In genomic region chr11:17927643-17928343, GRCh38 we compare ENCODE assay signal across 16 cellular contexts.
DNase-seq lines count a peak whose midpoint lies in the region; ATAC-seq and TF ChIP-seq lines count a peak whose summit lies in the region.
"Had no signal": no experiment of that assay in that cellular context is flagged by ENCODE, and none has a peak within 500 bp of the region (broad histone marks: within the 10 kb centered on the region; RNA-seq: fewer than 3 reads in every experiment).

No MANE protein-coding gene starts in this region.

- no peak for TF ChIP-seq EP300 in SK-N-SH (IDR thresholded peaks at IDR 0.05; ENCODE audit: borderline replicate concordance in 1 of 2, low read depth in 1 of 2, low read length in 1 of 2)

- in situ Hi-C loops in ACHN (cut with HindIII; ENCODE audit: low pct_ligation_motif_present, low pct_unique_long_range_greater_than_20kb, low sequenced_read_pairs): no loop called here

- H4K20me1 ChIP-seq in SK-N-SH (ENCODE audit: insufficient read depth): no peaks in the 10 kb centered on the region

- H3K4me3 ChIP-seq in SK-N-SH (ENCODE audit: low read depth in 2 of 2, low read length in 1 of 2) (no peak overlapping the region), foreskin fibroblast (ENCODE audit: low read depth in 1 of 2, low read length in 2 of 2) (no peak overlapping the region), vagina (no peak overlapping the region)
- H3K4me3 ChIP-seq: PC-9, uterus had no signal

- peak; percentile 86 for ATAC-seq in SK-N-SH treated with all-trans-retinoic acid at 6 μM for 48 hours
- ATAC-seq in WTC11: no peak
- ATAC-seq: stimulated activated naive CD8-positive, alpha-beta T cell treated with anti-CD3 and anti-CD28 coated beads, Interleukin-15, Interleukin-2, amounts not matched to agents 100 U/mL and 50 U/mL, for 24 hours had no signal

- intact Hi-C loops in vagina (cut with DNase I): no loop called here

- H3K9me2 ChIP-seq in SK-N-SH: no peaks in the 10 kb centered on the region

- H3K4me2 ChIP-seq in SK-N-SH: no peak overlapping the region
- H3K4me2 ChIP-seq: KMS-11, PC-9 had no signal

- 38% methylated on average over 4 of the region's 4 CpGs for WGBS in SK-N-SH (ENCODE audit: low lambda C conversion rate)

- no peak for TF ChIP-seq POLR2A in vagina (IDR thresholded peaks at IDR 0.05)

- H3K36me3 Mint-ChIP-seq in WTC11: peaks cover 6% of the 10 kb centered on the region

- no peak for DNase-seq in SK-N-SH
- no peak for DNase-seq in WTC11 (ENCODE audit: low spot score)
- DNase-seq in foreskin fibroblast: peak; percentile 93 to 96
- no peak for DNase-seq in vagina (ENCODE audit: extremely low spot score in 2 of 2)
- DNase-seq in Ammon's horn (ENCODE audit: low spot score): no peak
- DNase-seq in NCI-H2029 treated with DMSO at 0.1 percent for 48 hours (lab: John Stamatoyannopoulos, UW): no peak
- no peak for DNase-seq in ACHN
- DNase-seq: activated CD8-positive, alpha-beta memory T cell treated with anti-CD3 and anti-CD28 coated beads for 24 hours; AML-193; NCI-H526; PC-9; stimulated activated naive CD8-positive, alpha-beta T cell treated with anti-CD3 and anti-CD28 coated beads, Interleukin-15, Interleukin-2, amounts not matched to agents 100 U/mL and 50 U/mL, for 24 hours had no signal

- POLR2A ChIA-PET in SK-N-SH (lab: Yijun Ruan, JAX): no interaction called here
- POLR2A ChIA-PET in WTC11 (lab: Charles Lee): no interaction called here

- H3K4me1 ChIP-seq in SK-N-SH (ENCODE audit: control insufficient read depth in 1 of 2, insufficient read depth in 2 of 2, low read depth in 1 of 2, low read length in 1 of 2): peaks cover 0 to 8% of the 10 kb centered on the region in 2 experiments; a peak in 3 of 4 replicates
- H3K4me1 ChIP-seq in vagina: peaks cover 23% of the 10 kb centered on the region
- H3K4me1 ChIP-seq: uterus had no signal

- TF ChIP-seq CTCF in SK-N-SH (IDR thresholded peaks at IDR 0.05) (no peak), WTC11 (IDR thresholded peaks at IDR 0.05) (no peak), foreskin fibroblast (IDR thresholded peaks at IDR 0.05; ENCODE audit: low read depth, low read length) (no peak), vagina (IDR thresholded peaks at IDR 0.05) (no peak)

- no peak overlapping the region for H3K4me3 Mint-ChIP-seq in WTC11

- H3K9me3 ChIP-seq in SK-N-SH: no peaks in the 10 kb centered on the region
- no peaks in the 10 kb centered on the region for H3K9me3 ChIP-seq in vagina
- H3K9me3 ChIP-seq: uterus had no signal

- no peaks in the 10 kb centered on the region for H3K36me3 ChIP-seq in SK-N-SH (replicated peaks in 1 of 2; ENCODE audit: control insufficient read depth in 1 of 2, insufficient read depth in 2 of 2, low read length in 1 of 2)
- H3K36me3 ChIP-seq in vagina: no peaks in the 10 kb centered on the region
- H3K36me3 ChIP-seq: uterus had no signal

- no peak overlapping the region for H2AFZ ChIP-seq in SK-N-SH (ENCODE audit: low read depth)
- H2AFZ ChIP-seq: PC-9 had no signal

- H3K27me3 Mint-ChIP-seq in WTC11 (ENCODE audit: low read depth): no peaks in the 10 kb centered on the region

- H3K27me3 ChIP-seq in SK-N-SH (ENCODE audit: insufficient read depth) (no peaks in the 10 kb centered on the region), vagina (no peaks in the 10 kb centered on the region)
- H3K27me3 ChIP-seq: uterus had no signal

- H3K27ac Mint-ChIP-seq in WTC11: peak overlapping the region; percentile 30; the same call in 1 of the 2 replicates
- H3K27ac Mint-ChIP-seq: activated T-helper 2 cell treated with anti-CD3 and anti-CD28 coated beads, Interferon-gamma antibody, Interleukin-2, Interleukin-4, amounts not matched to agents 10 μg/mL and 5 μg/mL and 100 μg/mL, durations not matched to agents 14 hours and 24 hours and 36 hours had no signal

- no peak for TF ChIP-seq RAD21 in SK-N-SH (IDR thresholded peaks at IDR 0.05; ENCODE audit: low read length)

- no peak overlapping the region for H3K9ac ChIP-seq in SK-N-SH
- H3K9ac ChIP-seq: KMS-11 had no signal

- peaks cover 5% of the 10 kb centered on the region for H3K9me3 Mint-ChIP-seq in WTC11
- H3K9me3 Mint-ChIP-seq: activated T-helper 2 cell treated with anti-CD3 and anti-CD28 coated beads, Interferon-gamma antibody, Interleukin-2, Interleukin-4, amounts not matched to agents 10 μg/mL and 5 μg/mL and 100 μg/mL, durations not matched to agents 14 hours and 24 hours and 36 hours had no signal

- CTCF ChIA-PET in SK-N-SH (lab: Yijun Ruan, JAX): interaction anchor here (0.8 to 1.3 kb wide), 2 partner anchors 21 to 197 kb away, joined by 4 to 5 read pairs; no protein-coding TSS in a partner anchor
- CTCF ChIA-PET in WTC11 (lab: Charles Lee): interaction anchor here (1.0 to 6.3 kb wide), 6 partner anchors 20 to 193 kb away, joined by 3 to 43 read pairs (median 6); partner anchors contain the start of gene KCNC1

- no peaks in the 10 kb centered on the region for H3F3A ChIP-seq in SK-N-SH (replicated peaks; ENCODE audit: insufficient read depth)

- H3K79me2 ChIP-seq in SK-N-SH (ENCODE audit: insufficient read depth): no peaks in the 10 kb centered on the region

- peaks cover 28% of the 10 kb centered on the region for H3K4me1 Mint-ChIP-seq in WTC11

- H3K27ac ChIP-seq in SK-N-SH (ENCODE audit: low read depth in 2 of 2, low read length in 1 of 2) (peak overlapping the region in 1 of 2 experiments; percentile 48; a peak in 2 of 4 replicates), vagina (peak overlapping the region; percentile 78)
- H3K27ac ChIP-seq: KMS-11, PC-9, uterus had no signal

TF ChIP-seq in SK-N-SH treated with all-trans-retinoic acid at 6 μM for 48 hours, 23 proteins besides CTCF, POLR2A, EP300 and RAD21 (continues in another document):
- TF ChIP-seq TCF4 (CRISPR knock-in tag; IDR thresholded peaks at IDR 0.05; ENCODE audit: borderline replicate concordance) (no peak), ARNTL (CRISPR knock-in tag; IDR thresholded peaks at IDR 0.05; ENCODE audit: borderline replicate concordance, low read depth) (no peak), CSRNP3 (CRISPR knock-in tag; IDR thresholded peaks at IDR 0.05) (no peak), SNAI2 (CRISPR knock-in tag; IDR thresholded peaks at IDR 0.05) (no peak)

TF ChIP-seq in SK-N-SH, 30 proteins besides CTCF, POLR2A, EP300 and RAD21:
- TF ChIP-seq RFX5 (IDR thresholded peaks at IDR 0.05; ENCODE audit: low read length) (no peak), JUND (IDR thresholded peaks at IDR 0.05) (no peak), MAX (IDR thresholded peaks at IDR 0.05; ENCODE audit: low read depth) (no peak), USF2 (IDR thresholded peaks at IDR 0.05; ENCODE audit: borderline replicate concordance, low read depth, low read length) (no peak), FOXM1 (IDR thresholded peaks at IDR 0.05; ENCODE audit: low read depth) (no peak), FOSL2 (IDR thresholded peaks at IDR 0.05; ENCODE audit: borderline replicate concordance, low read depth) (no peak), CHD2 (IDR thresholded peaks at IDR 0.05; ENCODE audit: low read length, partially characterized antibody) (no peak)

TF ChIP-seq in WTC11, 78 proteins besides CTCF, POLR2A, EP300 and RAD21 (continues in another document):
- TF ChIP-seq, protein P1, sequence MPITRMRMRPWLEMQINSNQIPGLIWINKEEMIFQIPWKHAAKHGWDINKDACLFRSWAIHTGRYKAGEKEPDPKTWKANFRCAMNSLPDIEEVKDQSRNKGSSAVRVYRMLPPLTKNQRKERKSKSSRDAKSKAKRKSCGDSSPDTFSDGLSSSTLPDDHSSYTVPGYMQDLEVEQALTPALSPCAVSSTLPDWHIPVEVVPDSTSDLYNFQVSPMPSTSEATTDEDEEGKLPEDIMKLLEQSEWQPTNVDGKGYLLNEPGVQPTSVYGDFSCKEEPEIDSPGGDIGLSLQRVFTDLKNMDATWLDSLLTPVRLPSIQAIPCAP (CRISPR knock-in tag; IDR thresholded peaks at IDR 0.05): no peak
- no peak for TF ChIP-seq TEAD4 (CRISPR knock-in tag; IDR thresholded peaks at IDR 0.05)
- TF ChIP-seq, protein P2, sequence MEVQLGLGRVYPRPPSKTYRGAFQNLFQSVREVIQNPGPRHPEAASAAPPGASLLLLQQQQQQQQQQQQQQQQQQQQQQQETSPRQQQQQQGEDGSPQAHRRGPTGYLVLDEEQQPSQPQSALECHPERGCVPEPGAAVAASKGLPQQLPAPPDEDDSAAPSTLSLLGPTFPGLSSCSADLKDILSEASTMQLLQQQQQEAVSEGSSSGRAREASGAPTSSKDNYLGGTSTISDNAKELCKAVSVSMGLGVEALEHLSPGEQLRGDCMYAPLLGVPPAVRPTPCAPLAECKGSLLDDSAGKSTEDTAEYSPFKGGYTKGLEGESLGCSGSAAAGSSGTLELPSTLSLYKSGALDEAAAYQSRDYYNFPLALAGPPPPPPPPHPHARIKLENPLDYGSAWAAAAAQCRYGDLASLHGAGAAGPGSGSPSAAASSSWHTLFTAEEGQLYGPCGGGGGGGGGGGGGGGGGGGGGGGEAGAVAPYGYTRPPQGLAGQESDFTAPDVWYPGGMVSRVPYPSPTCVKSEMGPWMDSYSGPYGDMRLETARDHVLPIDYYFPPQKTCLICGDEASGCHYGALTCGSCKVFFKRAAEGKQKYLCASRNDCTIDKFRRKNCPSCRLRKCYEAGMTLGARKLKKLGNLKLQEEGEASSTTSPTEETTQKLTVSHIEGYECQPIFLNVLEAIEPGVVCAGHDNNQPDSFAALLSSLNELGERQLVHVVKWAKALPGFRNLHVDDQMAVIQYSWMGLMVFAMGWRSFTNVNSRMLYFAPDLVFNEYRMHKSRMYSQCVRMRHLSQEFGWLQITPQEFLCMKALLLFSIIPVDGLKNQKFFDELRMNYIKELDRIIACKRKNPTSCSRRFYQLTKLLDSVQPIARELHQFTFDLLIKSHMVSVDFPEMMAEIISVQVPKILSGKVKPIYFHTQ (CRISPR knock-in tag; IDR thresholded peaks at IDR 0.05): no peak
- TF ChIP-seq KAT7 (CRISPR knock-in tag; IDR thresholded peaks at IDR 0.05; ENCODE audit: borderline replicate concordance): no peak
- no peak for TF ChIP-seq ZNF219 (CRISPR knock-in tag; IDR thresholded peaks at IDR 0.05; ENCODE audit: borderline replicate concordance)
- no peak for TF ChIP-seq MXD4 (CRISPR knock-in tag; IDR thresholded peaks at IDR 0.05; ENCODE audit: borderline replicate concordance)

Comparison
In these comparisons a context has a peak if more than half of its experiments do, and no peak if none do; other contexts are left out.
1. DNase-seq: peak in foreskin fibroblast (2 of 2); none in SK-N-SH (single experiment), WTC11 (single experiment), vagina (0 of 2), Ammon's horn (single experiment), NCI-H2029 treated with DMSO at 0.1 percent for 48 hours (single experiment) and ACHN (single experiment).